22 cellular contexts compared by ENCODE assay signal in genomic region chr10:119483839-119484238, GRCh38. TPM values are rescaled to one million over a fixed set of nuclear protein-coding genes. Genes with fewer than 3 reads are reported as not detected.
A peak's percentile ranks its signal among the peaks of the same experiment; 100 is the strongest.
DNase-seq lines count a peak whose midpoint lies in the region; ATAC-seq, FAIRE-seq and TF ChIP-seq lines count a peak whose summit lies in the region.
"Had no signal": no experiment of that assay in that cellular context is flagged by ENCODE, and none has a peak within 500 bp of the region (broad histone marks: within the 10 kb centered on the region; RNA-seq: fewer than 3 reads in every experiment).

No MANE protein-coding gene starts in this region.

- no peak for TF ChIP-seq CTCF in C4-2B (conservative IDR thresholded peaks at IDR 0.05)
- TF ChIP-seq CTCF in neutrophil (IDR thresholded peaks at IDR 0.05) = no peak

- H3K4me3 ChIP-seq in neutrophil (ENCODE audit: low read depth in 1 of 2, low read length in 1 of 2) = no peak overlapping the region
- H3K4me3 ChIP-seq: A549; BLaER1 treated with 17β-estradiol and CSF1 and Interleukin-3, amounts not matched to agents 10 nM and 100 nM; GM12878; GM23248; HAP-1 had no signal

- no peak for FAIRE-seq in GM12891 (lab: Jason Lieb, UNC)
- FAIRE-seq: A549, GM12878, GM19239 had no signal

- no peaks in the 10 kb centered on the region for H3K36me3 ChIP-seq in neutrophil
- H3K36me3 ChIP-seq: HAP-1 had no signal

- TF ChIP-seq POLR2A in GM12891 (IDR thresholded peaks at IDR 0.05; ENCODE audit: low read depth, low read length) = no peak

- ATAC-seq in GM19324 (IDR thresholded peaks at IDR 0.05; ENCODE audit: low FRiP score, unreplicated experiment) = no peak
- ATAC-seq: A549, GM12878 had no signal

- no peaks in the 10 kb centered on the region for H3K27me3 ChIP-seq in neutrophil
- H3K27me3 ChIP-seq: BLaER1 treated with 17β-estradiol and CSF1 and Interleukin-3, amounts not matched to agents 10 nM and 100 nM had no signal

- H3K9me3 ChIP-seq in neutrophil = peaks cover 6% of the 10 kb centered on the region
- H3K9me3 ChIP-seq: A549, HAP-1 had no signal

- H3K27ac ChIP-seq in C4-2B (peak overlapping the region; percentile 52; the same call in 1 of the 2 replicates), neutrophil (peak overlapping the region; percentile 68)
- H3K27ac ChIP-seq: 22Rv1, A549, GM23248 had no signal

- DNase-seq in MV-4-11 (lab: John Stamatoyannopoulos, UW) = peak; percentile 10
- DNase-seq in dermis blood vessel endothelial cell = peak; percentile 50
- DNase-seq in GM12891 (ENCODE audit: insufficient read length, low spot score) = no peak
- DNase-seq in AG20443 (ENCODE audit: low spot score) = no peak
- no peak for DNase-seq in AML-193 (lab: John Stamatoyannopoulos, UW)
- DNase-seq: CD4-positive, CD25-positive, alpha-beta regulatory T cell; CD8-positive, alpha-beta memory T cell; COR-L47; DMS 273 treated with DMSO at 0.1 percent for 48 hours; DMS53; DND-41; EL; GM23248 had no signal

- peaks cover 9 to 23% of the 10 kb centered on the region in 2 experiments for H3K4me1 ChIP-seq in neutrophil (ENCODE audit: control insufficient read depth in 1 of 2, insufficient read depth in 1 of 2, low read depth in 1 of 2, low read length in 1 of 2)
- H3K4me1 ChIP-seq: HAP-1 had no signal

TF ChIP-seq in GM12891, 5 proteins besides CTCF, POLR2A, EP300 and RAD21:
- no peak for TF ChIP-seq TAF1 (IDR thresholded peaks at IDR 0.05; ENCODE audit: low read depth, low read length)
- TF ChIP-seq SPI1 (IDR thresholded peaks at IDR 0.05; ENCODE audit: low read depth, low read length) = no peak
- TF ChIP-seq POU2F2 (IDR thresholded peaks at IDR 0.05; ENCODE audit: low read depth, low read length) = no peak
- TF ChIP-seq PAX5 (IDR thresholded peaks at IDR 0.05; ENCODE audit: insufficient read depth, low read length, severe bottlenecking) = no peak
- no peak for TF ChIP-seq POLR2AphosphoS5 (IDR thresholded peaks at IDR 0.05; ENCODE audit: low read depth, low read length)

RNA-seq across cellular contexts. Expression of gene RGS10, which starts 58.7 kb away (rescaled TPM):
- 10.5 and 12.6 TPM in 2 replicates for total RNA-seq in dermis blood vessel endothelial cell
- polyA plus RNA-seq in GM12891 (2012; ENCODE audit: low read depth, missing spikeins) = 293 TPM

Comparison
In these comparisons a context has a peak if more than half of its experiments do, and no peak if none do; other contexts are left out.
1. DNase-seq: peak in MV-4-11 (single experiment) and dermis blood vessel endothelial cell (single experiment); none in GM12891 (single experiment), AG20443 (single experiment) and AML-193 (0 of 2).